Comparison of ENCODE assay signal across 32 cellular contexts in genomic region chr5:520196-520849, GRCh38.
"Had no signal": no experiment of that assay in that cellular context is flagged by ENCODE, and none has a peak within 500 bp of the region (broad histone marks: within the 10 kb centered on the region; RNA-seq: fewer than 3 reads in every experiment).

No MANE protein-coding gene starts in this region.

- H3K9me3 ChIP-seq: esophagus muscularis mucosa, gastrocnemius medialis, heart left ventricle had no signal

- ATAC-seq: activated CD4-positive, CD25-positive, alpha-beta regulatory T cell treated with anti-CD3 and anti-CD28 coated beads, Interleukin-2, amount 50 U/mL, for 24 hours; activated CD8-positive, alpha-beta T cell treated with anti-CD3 and anti-CD28 coated beads for 36 hours; activated T-cell treated with anti-CD3 and anti-CD28 coated beads, Interleukin-2, amount 50 U/mL, for 4 hours; activated T-helper 17 cell treated with anti-CD3 and anti-CD28 coated beads, Interleukin-2, amount 50 U/mL, for 72 hours; foreskin keratinocyte; gastrocnemius medialis; heart left ventricle had no signal

- H3K36me3 ChIP-seq: brain microvascular endothelial cell, esophagus muscularis mucosa, gastrocnemius medialis, heart left ventricle, WERI-Rb-1 had no signal

- H3K9me3 Mint-ChIP-seq: activated B cell treated with CpG ODN at 0.5 μM for 24 hours; activated CD8-positive, alpha-beta T cell treated with anti-CD3 and anti-CD28 coated beads for 36 hours; activated T-cell treated with anti-CD3 and anti-CD28 coated beads, Interleukin-2, amount 50 U/mL, for 4 hours; activated T-helper 17 cell treated with anti-CD3 and anti-CD28 coated beads, Interleukin-2, amount 50 U/mL, for 72 hours; endodermal cell; T-helper 2 cell treated with Interferon-gamma antibody and Interleukin-4, amounts not matched to agents 5 μg/mL and 100 μg/mL, for 36 hours had no signal

- H3K27ac ChIP-seq: brain microvascular endothelial cell, coronary artery, dorsolateral prefrontal cortex, esophagus muscularis mucosa, foreskin keratinocyte, gastrocnemius medialis, heart left ventricle, WERI-Rb-1 had no signal

- DNase-seq: activated B cell treated with CpG ODN at 0.5 μM for 24 hours; activated CD4-positive, alpha-beta T cell treated with anti-CD3 and anti-CD28 coated beads for 48 hours; activated CD4-positive, alpha-beta T cell treated with anti-CD3 and anti-CD28 coated beads, Interleukin-2, amount 50 U/mL, for 1 hour; activated CD4-positive, alpha-beta T cell treated with anti-CD3 and anti-CD28 coated beads, Interleukin-2, amount 50 U/mL, for 48 hours; activated CD8-positive, alpha-beta memory T cell treated with anti-CD3 and anti-CD28 coated beads for 24 hours; activated CD8-positive, alpha-beta T cell treated with anti-CD3 and anti-CD28 coated beads for 36 hours; activated effector memory CD4-positive, alpha-beta T cell treated with Interleukin-2 at 50 U/mL for 16 hours; activated gamma-delta T cell treated with Interleukin-2 at 50 U/mL for 16 hours; activated naive CD4-positive, alpha-beta T cell treated with anti-CD3 and anti-CD28 coated beads, Interleukin-2, amount 50 U/mL, for 16 hours; activated naive CD4-positive, alpha-beta T cell treated with Interleukin-2 at 50 U/mL for 16 hours; activated T-cell treated with anti-CD3 and anti-CD28 coated beads, Interleukin-2, amount 50 U/mL, for 4 hours; amniotic stem cell; anterior cingulate cortex; brain microvascular endothelial cell; dorsolateral prefrontal cortex; effector memory CD4-positive, alpha-beta T cell; endodermal cell; erythroblast; foreskin keratinocyte; gastrocnemius medialis; glutamatergic neuron; heart left ventricle; T1000; WERI-Rb-1 had no signal

- H3K27ac Mint-ChIP-seq: activated B cell treated with CpG ODN at 0.5 μM for 24 hours; activated CD8-positive, alpha-beta T cell treated with anti-CD3 and anti-CD28 coated beads for 36 hours; activated naive CD8-positive, alpha-beta T cell; activated T-helper 17 cell treated with anti-CD3 and anti-CD28 coated beads, Interleukin-2, amount 50 U/mL, for 72 hours; dendritic cell treated with granulocyte-macrophage colony-stimulating factor and Interleukin-4, amounts not matched to agents 40 ng/mL and 50 ng/mL, for 4 days; endodermal cell; T-helper 2 cell treated with Interferon-gamma antibody and Interleukin-4, amounts not matched to agents 5 μg/mL and 100 μg/mL, for 36 hours had no signal

- H3K4me1 ChIP-seq: foreskin keratinocyte, gastrocnemius medialis had no signal

- H3K4me3 Mint-ChIP-seq: activated B cell treated with CpG ODN at 0.5 μM for 24 hours; activated CD8-positive, alpha-beta T cell treated with anti-CD3 and anti-CD28 coated beads for 36 hours; activated naive CD8-positive, alpha-beta T cell; activated T-cell treated with anti-CD3 and anti-CD28 coated beads, Interleukin-2, amount 50 U/mL, for 4 hours; activated T-helper 17 cell treated with anti-CD3 and anti-CD28 coated beads, Interleukin-2, amount 50 U/mL, for 72 hours; central memory CD8-positive, alpha-beta T cell; dendritic cell treated with granulocyte-macrophage colony-stimulating factor and Interleukin-4, amounts not matched to agents 40 ng/mL and 50 ng/mL, for 4 days; endodermal cell; T-helper 2 cell treated with Interferon-gamma antibody and Interleukin-4, amounts not matched to agents 5 μg/mL and 100 μg/mL, for 36 hours had no signal

- H3K4me3 ChIP-seq: coronary artery, dorsolateral prefrontal cortex, esophagus muscularis mucosa, gastrocnemius medialis, heart left ventricle had no signal
